In the genomic region with DNA sequence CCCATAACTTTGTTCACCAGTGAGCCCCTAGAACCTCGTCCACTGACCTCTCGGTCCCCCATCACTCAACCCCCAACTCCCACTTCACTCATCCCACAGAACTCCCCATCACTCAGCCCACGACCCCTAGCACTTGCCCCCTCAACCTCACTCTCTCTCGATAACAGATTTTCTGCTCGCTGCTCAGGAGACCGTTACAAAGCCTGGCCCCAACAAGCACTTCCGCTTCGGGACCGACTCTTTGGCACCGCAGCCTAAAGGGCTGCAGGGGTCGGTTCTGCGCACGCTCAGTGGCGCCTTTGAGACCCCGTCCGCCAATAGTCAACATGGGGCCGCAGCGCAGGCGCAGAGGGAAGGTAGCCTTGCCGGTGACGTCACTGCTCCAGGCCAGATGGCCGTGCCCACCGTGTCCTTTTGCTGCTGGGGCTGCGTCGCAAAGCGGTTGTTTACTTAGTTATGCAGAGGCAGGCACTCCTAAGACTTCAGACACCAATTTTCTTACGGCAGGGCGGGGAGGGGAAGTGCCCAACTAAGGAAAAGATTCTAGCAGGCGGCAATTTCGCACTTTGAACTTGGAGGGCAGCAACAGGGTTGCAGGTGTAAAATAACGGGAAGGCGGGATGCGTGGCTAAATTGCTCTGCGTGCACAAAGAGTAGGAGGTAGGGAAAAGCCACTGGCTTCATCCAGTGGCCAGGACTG, we compare ENCODE assay signal across 1 cellular context.
A peak's percentile ranks its signal among the peaks of the same experiment; 100 is the strongest.
TF ChIP-seq lines count a peak whose summit lies in the region.

A gene (minus strand): TSS at position 232 of the 700 bp plus-strand sequence. CDS start 1,380 bp downstream, outside the sequence.

TF ChIP-seq in K562, 482 proteins besides CTCF, POLR2A, EP300 and RAD21 (continued from another document and continues in another):
- TF ChIP-seq, protein P1, sequence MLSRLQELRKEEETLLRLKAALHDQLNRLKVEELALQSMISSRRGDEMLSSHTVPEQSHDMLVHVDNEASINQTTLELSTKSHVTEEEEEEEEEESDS (CRISPR knock-in tag; IDR thresholded peaks at IDR 0.05): no peak
- TF ChIP-seq OTX1 (CRISPR knock-in tag; IDR thresholded peaks at IDR 0.05): no peak
- TF ChIP-seq ZNF445 (CRISPR knock-in tag; IDR thresholded peaks at IDR 0.05; ENCODE audit: low read depth): no peak
- no peak for TF ChIP-seq TFAM (CRISPR knock-in tag; conservative IDR thresholded peaks at IDR 0.05)
- no peak for TF ChIP-seq ZBED1 (IDR thresholded peaks at IDR 0.05)
- TF ChIP-seq, protein P2, sequence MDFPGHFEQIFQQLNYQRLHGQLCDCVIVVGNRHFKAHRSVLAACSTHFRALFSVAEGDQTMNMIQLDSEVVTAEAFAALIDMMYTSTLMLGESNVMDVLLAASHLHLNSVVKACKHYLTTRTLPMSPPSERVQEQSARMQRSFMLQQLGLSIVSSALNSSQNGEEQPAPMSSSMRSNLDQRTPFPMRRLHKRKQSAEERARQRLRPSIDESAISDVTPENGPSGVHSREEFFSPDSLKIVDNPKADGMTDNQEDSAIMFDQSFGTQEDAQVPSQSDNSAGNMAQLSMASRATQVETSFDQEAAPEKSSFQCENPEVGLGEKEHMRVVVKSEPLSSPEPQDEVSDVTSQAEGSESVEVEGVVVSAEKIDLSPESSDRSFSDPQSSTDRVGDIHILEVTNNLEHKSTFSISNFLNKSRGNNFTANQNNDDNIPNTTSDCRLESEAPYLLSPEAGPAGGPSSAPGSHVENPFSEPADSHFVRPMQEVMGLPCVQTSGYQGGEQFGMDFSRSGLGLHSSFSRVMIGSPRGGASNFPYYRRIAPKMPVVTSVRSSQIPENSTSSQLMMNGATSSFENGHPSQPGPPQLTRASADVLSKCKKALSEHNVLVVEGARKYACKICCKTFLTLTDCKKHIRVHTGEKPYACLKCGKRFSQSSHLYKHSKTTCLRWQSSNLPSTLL (IDR thresholded peaks at IDR 0.05): no peak
- TF ChIP-seq POU5F1 (IDR thresholded peaks at IDR 0.05; ENCODE audit: borderline replicate concordance, low read depth, low read length, partially characterized antibody): peak; percentile 81
- TF ChIP-seq ZNF224 (CRISPR knock-in tag; IDR thresholded peaks at IDR 0.05): no peak
- TF ChIP-seq TCF3 (CRISPR knock-in tag; IDR thresholded peaks at IDR 0.05): 0 out of 2 replicates have a peak, but pooled peaks have one; percentile 4
- peak; percentile 84 for TF ChIP-seq MEIS2 (IDR thresholded peaks at IDR 0.05; ENCODE audit: partially characterized antibody)
- TF ChIP-seq ZNF75A (CRISPR knock-in tag; IDR thresholded peaks at IDR 0.05): no peak
- TF ChIP-seq, protein P3, sequence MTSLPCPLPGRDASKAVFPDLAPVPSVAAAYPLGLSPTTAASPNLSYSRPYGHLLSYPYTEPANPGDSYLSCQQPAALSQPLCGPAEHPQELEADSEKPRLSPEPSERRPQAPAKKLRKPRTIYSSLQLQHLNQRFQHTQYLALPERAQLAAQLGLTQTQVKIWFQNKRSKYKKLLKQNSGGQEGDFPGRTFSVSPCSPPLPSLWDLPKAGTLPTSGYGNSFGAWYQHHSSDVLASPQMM (CRISPR knock-in tag; IDR thresholded peaks at IDR 0.05): no peak
- TF ChIP-seq HDAC2 (IDR thresholded peaks at IDR 0.05): 0 out of 2 replicates have a peak, but pooled peaks have one; percentile 21
- TF ChIP-seq, protein P4, sequence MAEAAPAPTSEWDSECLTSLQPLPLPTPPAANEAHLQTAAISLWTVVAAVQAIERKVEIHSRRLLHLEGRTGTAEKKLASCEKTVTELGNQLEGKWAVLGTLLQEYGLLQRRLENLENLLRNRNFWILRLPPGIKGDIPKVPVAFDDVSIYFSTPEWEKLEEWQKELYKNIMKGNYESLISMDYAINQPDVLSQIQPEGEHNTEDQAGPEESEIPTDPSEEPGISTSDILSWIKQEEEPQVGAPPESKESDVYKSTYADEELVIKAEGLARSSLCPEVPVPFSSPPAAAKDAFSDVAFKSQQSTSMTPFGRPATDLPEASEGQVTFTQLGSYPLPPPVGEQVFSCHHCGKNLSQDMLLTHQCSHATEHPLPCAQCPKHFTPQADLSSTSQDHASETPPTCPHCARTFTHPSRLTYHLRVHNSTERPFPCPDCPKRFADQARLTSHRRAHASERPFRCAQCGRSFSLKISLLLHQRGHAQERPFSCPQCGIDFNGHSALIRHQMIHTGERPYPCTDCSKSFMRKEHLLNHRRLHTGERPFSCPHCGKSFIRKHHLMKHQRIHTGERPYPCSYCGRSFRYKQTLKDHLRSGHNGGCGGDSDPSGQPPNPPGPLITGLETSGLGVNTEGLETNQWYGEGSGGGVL (CRISPR knock-in tag; IDR thresholded peaks at IDR 0.05): no peak
- TF ChIP-seq, protein P5, sequence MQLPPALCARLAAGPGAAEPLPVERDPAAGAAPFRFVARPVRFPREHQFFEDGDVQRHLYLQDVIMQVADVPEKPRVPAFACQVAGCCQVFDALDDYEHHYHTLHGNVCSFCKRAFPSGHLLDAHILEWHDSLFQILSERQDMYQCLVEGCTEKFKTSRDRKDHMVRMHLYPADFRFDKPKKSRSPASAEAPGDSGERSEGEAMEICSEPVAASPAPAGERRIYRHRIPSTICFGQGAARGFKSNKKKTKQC (CRISPR knock-in tag; IDR thresholded peaks at IDR 0.05): no peak
- 0 out of 2 replicates have a peak, but pooled peaks have one; percentile 11 for TF ChIP-seq ZEB2 (IDR thresholded peaks at IDR 0.05)
- TF ChIP-seq ZNF184 (CRISPR knock-in tag; IDR thresholded peaks at IDR 0.05): no peak
- no peak for TF ChIP-seq ZSCAN32 (CRISPR knock-in tag; IDR thresholded peaks at IDR 0.05)
- TF ChIP-seq, protein P6, sequence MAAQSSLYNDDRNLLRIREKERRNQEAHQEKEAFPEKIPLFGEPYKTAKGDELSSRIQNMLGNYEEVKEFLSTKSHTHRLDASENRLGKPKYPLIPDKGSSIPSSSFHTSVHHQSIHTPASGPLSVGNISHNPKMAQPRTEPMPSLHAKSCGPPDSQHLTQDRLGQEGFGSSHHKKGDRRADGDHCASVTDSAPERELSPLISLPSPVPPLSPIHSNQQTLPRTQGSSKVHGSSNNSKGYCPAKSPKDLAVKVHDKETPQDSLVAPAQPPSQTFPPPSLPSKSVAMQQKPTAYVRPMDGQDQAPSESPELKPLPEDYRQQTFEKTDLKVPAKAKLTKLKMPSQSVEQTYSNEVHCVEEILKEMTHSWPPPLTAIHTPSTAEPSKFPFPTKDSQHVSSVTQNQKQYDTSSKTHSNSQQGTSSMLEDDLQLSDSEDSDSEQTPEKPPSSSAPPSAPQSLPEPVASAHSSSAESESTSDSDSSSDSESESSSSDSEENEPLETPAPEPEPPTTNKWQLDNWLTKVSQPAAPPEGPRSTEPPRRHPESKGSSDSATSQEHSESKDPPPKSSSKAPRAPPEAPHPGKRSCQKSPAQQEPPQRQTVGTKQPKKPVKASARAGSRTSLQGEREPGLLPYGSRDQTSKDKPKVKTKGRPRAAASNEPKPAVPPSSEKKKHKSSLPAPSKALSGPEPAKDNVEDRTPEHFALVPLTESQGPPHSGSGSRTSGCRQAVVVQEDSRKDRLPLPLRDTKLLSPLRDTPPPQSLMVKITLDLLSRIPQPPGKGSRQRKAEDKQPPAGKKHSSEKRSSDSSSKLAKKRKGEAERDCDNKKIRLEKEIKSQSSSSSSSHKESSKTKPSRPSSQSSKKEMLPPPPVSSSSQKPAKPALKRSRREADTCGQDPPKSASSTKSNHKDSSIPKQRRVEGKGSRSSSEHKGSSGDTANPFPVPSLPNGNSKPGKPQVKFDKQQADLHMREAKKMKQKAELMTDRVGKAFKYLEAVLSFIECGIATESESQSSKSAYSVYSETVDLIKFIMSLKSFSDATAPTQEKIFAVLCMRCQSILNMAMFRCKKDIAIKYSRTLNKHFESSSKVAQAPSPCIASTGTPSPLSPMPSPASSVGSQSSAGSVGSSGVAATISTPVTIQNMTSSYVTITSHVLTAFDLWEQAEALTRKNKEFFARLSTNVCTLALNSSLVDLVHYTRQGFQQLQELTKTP (IDR thresholded peaks at IDR 0.05; ENCODE audit: low read depth in 1 of 2, partially characterized antibody in 2 of 2): no peak
- TF ChIP-seq ZNF263 (CRISPR knock-in tag; IDR thresholded peaks at IDR 0.05; ENCODE audit: borderline replicate concordance): no peak
- peak; percentile 42 for TF ChIP-seq TBP (optimal IDR thresholded peaks at IDR 0.05; ENCODE audit: low read depth, low read length)
- TF ChIP-seq SIX5 (IDR thresholded peaks at IDR 0.05; ENCODE audit: borderline replicate concordance in 1 of 2, insufficient read depth in 1 of 2, low read depth in 1 of 2, low read length in 2 of 2): peak in 1 of 2 experiments; percentile 23; a peak in 1 of 4 replicates
- 0 out of 2 replicates have a peak, but pooled peaks have one; percentile 46 for TF ChIP-seq KHSRP (IDR thresholded peaks at IDR 0.05)
- TF ChIP-seq HDAC8 (tag; IDR thresholded peaks at IDR 0.05): no peak
- TF ChIP-seq ELF1 (tag; IDR thresholded peaks at IDR 0.05): peak; percentile 91
- TF ChIP-seq FOXA3 (CRISPR knock-in tag; conservative IDR thresholded peaks at IDR 0.05 in 1 of 2, IDR thresholded peaks at IDR 0.05 in 1 of 2): peak in 1 of 2 experiments; percentile 99; a peak in 3 of 4 replicates
- peak; percentile 94 for TF ChIP-seq ETV1 (tag; conservative IDR thresholded peaks at IDR 0.05; ENCODE audit: low read depth)
- no peak for TF ChIP-seq SMAD1 (IDR thresholded peaks at IDR 0.05; ENCODE audit: low read depth, low read length, partially characterized antibody)
- TF ChIP-seq, protein P7, sequence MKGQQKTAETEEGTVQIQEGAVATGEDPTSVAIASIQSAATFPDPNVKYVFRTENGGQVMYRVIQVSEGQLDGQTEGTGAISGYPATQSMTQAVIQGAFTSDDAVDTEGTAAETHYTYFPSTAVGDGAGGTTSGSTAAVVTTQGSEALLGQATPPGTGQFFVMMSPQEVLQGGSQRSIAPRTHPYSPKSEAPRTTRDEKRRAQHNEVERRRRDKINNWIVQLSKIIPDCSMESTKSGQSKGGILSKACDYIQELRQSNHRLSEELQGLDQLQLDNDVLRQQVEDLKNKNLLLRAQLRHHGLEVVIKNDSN (CRISPR knock-in tag; IDR thresholded peaks at IDR 0.05): no peak
- TF ChIP-seq, protein P8, sequence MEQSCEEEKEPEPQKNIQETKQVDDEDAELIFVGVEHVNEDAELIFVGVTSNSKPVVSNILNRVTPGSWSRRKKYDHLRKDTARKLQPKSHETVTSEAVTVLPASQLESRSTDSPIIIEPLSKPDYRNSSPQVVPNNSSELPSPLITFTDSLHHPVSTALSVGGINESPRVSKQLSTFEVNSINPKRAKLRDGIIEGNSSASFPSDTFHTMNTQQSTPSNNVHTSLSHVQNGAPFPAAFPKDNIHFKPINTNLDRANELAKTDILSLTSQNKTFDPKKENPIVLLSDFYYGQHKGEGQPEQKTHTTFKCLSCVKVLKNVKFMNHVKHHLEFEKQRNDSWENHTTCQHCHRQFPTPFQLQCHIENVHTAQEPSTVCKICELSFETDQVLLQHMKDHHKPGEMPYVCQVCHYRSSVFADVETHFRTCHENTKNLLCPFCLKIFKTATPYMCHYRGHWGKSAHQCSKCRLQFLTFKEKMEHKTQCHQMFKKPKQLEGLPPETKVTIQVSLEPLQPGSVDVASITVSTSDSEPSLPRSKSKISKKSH (CRISPR knock-in tag; IDR thresholded peaks at IDR 0.05): no peak
- TF ChIP-seq NR4A1 (CRISPR knock-in tag; IDR thresholded peaks at IDR 0.05): no peak
- TF ChIP-seq NR4A1 (tag; IDR thresholded peaks at IDR 0.05): no peak
- no peak for TF ChIP-seq IFI16 (CRISPR knock-in tag; IDR thresholded peaks at IDR 0.05)
- TF ChIP-seq NFYB (IDR thresholded peaks at IDR 0.05; ENCODE audit: extremely low read depth, insufficient read length): no peak
- no peak for TF ChIP-seq SMC3 (conservative IDR thresholded peaks at IDR 0.05; ENCODE audit: insufficient read depth, low read depth, low read length)
- TF ChIP-seq MCM3 (IDR thresholded peaks at IDR 0.05): no peak
- peak; percentile 37; the same call in 1 of the 2 replicates for TF ChIP-seq EP400 (IDR thresholded peaks at IDR 0.05)
- TF ChIP-seq RBBP5 (IDR thresholded peaks at IDR 0.05; ENCODE audit: borderline replicate concordance, insufficient read depth, low read length, poor library complexity, severe bottlenecking): no peak
- TF ChIP-seq ZNF384 (IDR thresholded peaks at IDR 0.05; ENCODE audit: low read depth, low read length): no peak
- TF ChIP-seq NFIC (IDR thresholded peaks at IDR 0.05): peak; percentile 34; the same call in 1 of the 2 replicates
- no peak for TF ChIP-seq NCOA2 (IDR thresholded peaks at IDR 0.05; ENCODE audit: partially characterized antibody in 2 of 2)
- TF ChIP-seq POLR2B (IDR thresholded peaks at IDR 0.05; ENCODE audit: low read depth, partially characterized antibody): peak; percentile 75
- 0 out of 3 replicates have a peak, but pooled peaks of 1 of the 2 experiments have one; percentile 13 for TF ChIP-seq CBX3 (IDR thresholded peaks at IDR 0.05; ENCODE audit: borderline replicate concordance in 1 of 2, low read length in 2 of 2)
- no peak for TF ChIP-seq CBX5 (IDR thresholded peaks at IDR 0.05; ENCODE audit: borderline replicate concordance, low read depth)
- TF ChIP-seq NR2C1 (IDR thresholded peaks at IDR 0.05): peak; percentile 53
- TF ChIP-seq NR2C1 (tag; IDR thresholded peaks at IDR 0.05): no peak
- TF ChIP-seq, protein P9, sequence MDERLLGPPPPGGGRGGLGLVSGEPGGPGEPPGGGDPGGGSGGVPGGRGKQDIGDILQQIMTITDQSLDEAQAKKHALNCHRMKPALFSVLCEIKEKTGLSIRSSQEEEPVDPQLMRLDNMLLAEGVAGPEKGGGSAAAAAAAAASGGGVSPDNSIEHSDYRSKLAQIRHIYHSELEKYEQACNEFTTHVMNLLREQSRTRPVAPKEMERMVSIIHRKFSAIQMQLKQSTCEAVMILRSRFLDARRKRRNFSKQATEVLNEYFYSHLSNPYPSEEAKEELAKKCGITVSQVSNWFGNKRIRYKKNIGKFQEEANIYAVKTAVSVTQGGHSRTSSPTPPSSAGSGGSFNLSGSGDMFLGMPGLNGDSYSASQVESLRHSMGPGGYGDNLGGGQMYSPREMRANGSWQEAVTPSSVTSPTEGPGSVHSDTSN (CRISPR knock-in tag; IDR thresholded peaks at IDR 0.05; ENCODE audit: low read depth): no peak
- TF ChIP-seq, protein P9 (tag; conservative IDR thresholded peaks at IDR 0.05; ENCODE audit: low read depth): no peak
- TF ChIP-seq, protein P10, sequence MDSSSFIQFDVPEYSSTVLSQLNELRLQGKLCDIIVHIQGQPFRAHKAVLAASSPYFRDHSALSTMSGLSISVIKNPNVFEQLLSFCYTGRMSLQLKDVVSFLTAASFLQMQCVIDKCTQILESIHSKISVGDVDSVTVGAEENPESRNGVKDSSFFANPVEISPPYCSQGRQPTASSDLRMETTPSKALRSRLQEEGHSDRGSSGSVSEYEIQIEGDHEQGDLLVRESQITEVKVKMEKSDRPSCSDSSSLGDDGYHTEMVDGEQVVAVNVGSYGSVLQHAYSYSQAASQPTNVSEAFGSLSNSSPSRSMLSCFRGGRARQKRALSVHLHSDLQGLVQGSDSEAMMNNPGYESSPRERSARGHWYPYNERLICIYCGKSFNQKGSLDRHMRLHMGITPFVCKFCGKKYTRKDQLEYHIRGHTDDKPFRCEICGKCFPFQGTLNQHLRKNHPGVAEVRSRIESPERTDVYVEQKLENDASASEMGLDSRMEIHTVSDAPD (CRISPR knock-in tag; IDR thresholded peaks at IDR 0.05): no peak
- TF ChIP-seq EZH2 (IDR thresholded peaks at IDR 0.05; ENCODE audit: borderline replicate concordance, low read depth, low read length): no peak
- TF ChIP-seq FOXP1 (CRISPR knock-in tag; IDR thresholded peaks at IDR 0.05): no peak
- TF ChIP-seq TRIM24 (IDR thresholded peaks at IDR 0.05): 0 out of 4 replicates have a peak, but pooled peaks of 1 of the 2 experiments have one; percentile 21
